Comparison of ENCODE assay signal across 9 cellular contexts in genomic region chr2:7377861-7378569, GRCh38.
DNase-seq lines count a peak whose midpoint lies in the region; ATAC-seq and TF ChIP-seq lines count a peak whose summit lies in the region.
"Had no signal": no experiment of that assay in that cellular context is flagged by ENCODE, and none has a peak within 500 bp of the region (broad histone marks: within the 10 kb centered on the region; RNA-seq: fewer than 3 reads in every experiment).

No MANE protein-coding gene starts in this region.

- H3K36me3 Mint-ChIP-seq in WTC11, result no peaks in the 10 kb centered on the region
- H3K36me3 Mint-ChIP-seq in activated CD8-positive, alpha-beta T cell treated with anti-CD3 and anti-CD28 coated beads, Interleukin-2, amount 10 ng/mL, durations not matched to agents 7 days and 5 days (ENCODE audit: low read depth), result no peaks in the 10 kb centered on the region

- peaks cover 8 to 43% (median 32%) of the 10 kb centered on the region in 10 experiments; a peak in 19 of 20 replicates for H3K4me1 ChIP-seq in BLaER1 treated with 17β-estradiol and CSF1 and Interleukin-3, amounts not matched to agents 10 nM and 100 nM
- H3K4me1 ChIP-seq in ascending aorta, result no peaks in the 10 kb centered on the region

- H4K20me1 ChIP-seq in BLaER1 treated with 17β-estradiol and CSF1 and Interleukin-3, amounts not matched to agents 10 nM and 100 nM, result no peaks in the 10 kb centered on the region

- ATAC-seq in WTC11 (peak; percentile 56), HG02642 (IDR thresholded peaks at IDR 0.05; ENCODE audit: poor library complexity, unreplicated experiment) (no peak)
- ATAC-seq in activated CD8-positive, alpha-beta T cell treated with anti-CD3 and anti-CD28 coated beads, Interleukin-2, amount 10 ng/mL, durations not matched to agents 7 days and 5 days, result no peak

- no peaks in the 10 kb centered on the region; the same call in 1 of the 2 replicates for H3K27me3 Mint-ChIP-seq in WTC11 (ENCODE audit: low read depth)
- H3K27me3 Mint-ChIP-seq in activated CD8-positive, alpha-beta T cell treated with anti-CD3 and anti-CD28 coated beads, Interleukin-2, amount 10 ng/mL, durations not matched to agents 7 days and 5 days (ENCODE audit: low read depth), result peaks cover 17% of the 10 kb centered on the region

- H3K27ac ChIP-seq in BLaER1 treated with 17β-estradiol and CSF1 and Interleukin-3, amounts not matched to agents 10 nM and 100 nM, result no peak overlapping the region
- H3K27ac ChIP-seq in ascending aorta, result no peak overlapping the region
- H3K27ac ChIP-seq: tibial artery had no signal

- POLR2A ChIA-PET in WTC11 (lab: Charles Lee), result no interaction called here
- POLR2A ChIA-PET in activated CD8-positive, alpha-beta T cell treated with anti-CD3 and anti-CD28 coated beads, Interleukin-2, amount 10 ng/mL, durations not matched to agents 7 days and 5 days (lab: Charles Lee), result no interaction called here

- TF ChIP-seq CTCF in WTC11 (IDR thresholded peaks at IDR 0.05) (no peak), ascending aorta (IDR thresholded peaks at IDR 0.05) (no peak)

- CTCF ChIA-PET in WTC11 (lab: Charles Lee), result interaction anchor here (1.1 kb wide), 1 partner anchor 14 kb away, joined by 3 read pairs; no protein-coding TSS in a partner anchor
- CTCF ChIA-PET in activated CD8-positive, alpha-beta T cell treated with anti-CD3 and anti-CD28 coated beads, Interleukin-2, amount 10 ng/mL, durations not matched to agents 7 days and 5 days (lab: Charles Lee), result no interaction called here

- H3K9me3 ChIP-seq in BLaER1 treated with 17β-estradiol and CSF1 and Interleukin-3, amounts not matched to agents 10 nM and 100 nM (replicated peaks in 1 of 11), result no peaks in the 10 kb centered on the region; a peak in 1 of 22 replicates
- no peaks in the 10 kb centered on the region for H3K9me3 ChIP-seq in ascending aorta
- H3K9me3 ChIP-seq: tibial artery had no signal

- H3K4me3 ChIP-seq in BLaER1 treated with 17β-estradiol and CSF1 and Interleukin-3, amounts not matched to agents 10 nM and 100 nM, result peak overlapping the region in 1 of 10 experiments; percentile 3; a peak in 1 of 20 replicates
- no peak overlapping the region for H3K4me3 ChIP-seq in ascending aorta
- H3K4me3 ChIP-seq: tibial artery had no signal

- H3K36me3 ChIP-seq in BLaER1 treated with 17β-estradiol and CSF1 and Interleukin-3, amounts not matched to agents 10 nM and 100 nM, result no peaks in the 10 kb centered on the region
- no peaks in the 10 kb centered on the region for H3K36me3 ChIP-seq in ascending aorta
- H3K36me3 ChIP-seq: tibial artery had no signal

- DNase-seq in NCI-H187 (lab: John Stamatoyannopoulos, UW), result peak; percentile 34 to 72
- peak; percentile 26 for DNase-seq in WTC11 (ENCODE audit: low spot score)
- DNase-seq in left kidney (ENCODE audit: low read depth, low spot score), result peak; percentile 91
- no peak for DNase-seq in activated CD8-positive, alpha-beta T cell treated with anti-CD3 and anti-CD28 coated beads, Interleukin-2, amount 10 ng/mL, durations not matched to agents 7 days and 5 days
- DNase-seq in foreskin melanocyte, result no peak
- no peak for DNase-seq in ascending aorta (ENCODE audit: low spot score in 2 of 2)
- DNase-seq: tibial artery had no signal

- H3K27ac Mint-ChIP-seq in WTC11, result no peak overlapping the region
- H3K27ac Mint-ChIP-seq in activated CD8-positive, alpha-beta T cell treated with anti-CD3 and anti-CD28 coated beads, Interleukin-2, amount 10 ng/mL, durations not matched to agents 7 days and 5 days, result no peak overlapping the region

- peaks cover 0 to 6% (median 0%) of the 10 kb centered on the region in 11 experiments; a peak in 1 of 22 replicates for H3K27me3 ChIP-seq in BLaER1 treated with 17β-estradiol and CSF1 and Interleukin-3, amounts not matched to agents 10 nM and 100 nM
- H3K27me3 ChIP-seq in ascending aorta, result no peaks in the 10 kb centered on the region
- H3K27me3 ChIP-seq: tibial artery had no signal

- peak overlapping the region; percentile 53 to 83 (median 72) for H3K4me2 ChIP-seq in BLaER1 treated with 17β-estradiol and CSF1 and Interleukin-3, amounts not matched to agents 10 nM and 100 nM

- H3K9me3 Mint-ChIP-seq in WTC11, result no peaks in the 10 kb centered on the region
- H3K9me3 Mint-ChIP-seq in activated CD8-positive, alpha-beta T cell treated with anti-CD3 and anti-CD28 coated beads, Interleukin-2, amount 10 ng/mL, durations not matched to agents 7 days and 5 days (ENCODE audit: insufficient read depth), result no peaks in the 10 kb centered on the region

- intact Hi-C loops in ascending aorta (cut with DNase I), result no loop called here

- peaks cover 3% of the 10 kb centered on the region; the same call in 1 of the 2 replicates for H3K4me1 Mint-ChIP-seq in WTC11
- no peaks in the 10 kb centered on the region for H3K4me1 Mint-ChIP-seq in activated CD8-positive, alpha-beta T cell treated with anti-CD3 and anti-CD28 coated beads, Interleukin-2, amount 10 ng/mL, durations not matched to agents 7 days and 5 days (ENCODE audit: low read depth)

- H3K4me3 Mint-ChIP-seq in WTC11, result no peak overlapping the region
- no peak overlapping the region for H3K4me3 Mint-ChIP-seq in activated CD8-positive, alpha-beta T cell treated with anti-CD3 and anti-CD28 coated beads, Interleukin-2, amount 10 ng/mL, durations not matched to agents 7 days and 5 days

- 0 out of 22 replicates have a peak overlapping the region, but pooled peaks of 1 of the 11 experiments have one; percentile 1 for H3K9ac ChIP-seq in BLaER1 treated with 17β-estradiol and CSF1 and Interleukin-3, amounts not matched to agents 10 nM and 100 nM

TF ChIP-seq in WTC11, 78 proteins besides CTCF, POLR2A, EP300 and RAD21:
- TF ChIP-seq IRF1 (CRISPR knock-in tag; IDR thresholded peaks at IDR 0.05), result no peak
- no peak for TF ChIP-seq ZMAT4 (CRISPR knock-in tag; IDR thresholded peaks at IDR 0.05)
TF ChIP-seq in WTC11: peak in this region for 0.

Comparison
In these comparisons a context has a peak if more than half of its experiments do, and no peak if none do; other contexts are left out.
1. DNase-seq: peak in NCI-H187 (2 of 2), WTC11 (single experiment) and left kidney (single experiment); none in activated CD8-positive, alpha-beta T cell treated with anti-CD3 and anti-CD28 coated beads, Interleukin-2, amount 10 ng/mL, durations not matched to agents 7 days and 5 days (single experiment), foreskin melanocyte (single experiment) and ascending aorta (0 of 2).